31 cellular contexts compared by ENCODE assay signal in the genomic region with DNA sequence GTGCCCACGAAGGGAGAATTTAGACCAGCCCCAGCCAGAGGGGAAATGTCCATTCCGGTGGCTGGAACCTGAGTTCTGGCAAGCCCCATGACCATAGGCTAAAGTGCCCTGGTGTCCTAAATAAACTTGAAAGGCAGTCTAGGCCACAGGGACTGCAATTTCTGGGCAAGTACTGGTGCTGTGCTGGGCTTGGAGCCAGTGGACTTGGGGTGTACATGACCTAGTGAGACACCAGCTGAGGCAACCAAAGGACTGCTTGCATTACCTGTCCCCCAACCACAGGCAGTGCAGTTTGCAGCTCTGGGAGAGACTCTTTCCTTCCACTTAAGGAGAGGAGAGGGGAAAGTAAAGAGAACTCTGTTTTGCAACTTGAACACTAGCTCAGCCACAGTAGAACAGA.
"Had no signal": no experiment of that assay in that cellular context is flagged by ENCODE, and none has a peak within 500 bp of the region (broad histone marks: within the 10 kb centered on the region; RNA-seq: fewer than 3 reads in every experiment).

No MANE protein-coding gene starts in this region.

- H3K36me3 ChIP-seq: adrenal gland, brain microvascular endothelial cell, breast epithelium had no signal

- ATAC-seq: activated naive CD4-positive, alpha-beta T cell treated with anti-CD3 and anti-CD28 coated beads, Interleukin-2, amount 50 U/mL, for 72 hours; activated T-cell treated with anti-CD3 and anti-CD28 coated beads, Interleukin-2, amount 50 U/mL, for 4 hours; activated T-cell treated with anti-CD3 and anti-CD28 coated beads, Interleukin-2, amount 50 U/mL, for 72 hours; activated T-helper 17 cell treated with anti-CD3 and anti-CD28 coated beads, Interleukin-2, amount 50 U/mL, for 72 hours; body of pancreas had no signal

- H3K9me3 ChIP-seq: body of pancreas had no signal

- H3K27me3 ChIP-seq: adrenal gland, body of pancreas, brain microvascular endothelial cell, breast epithelium had no signal

- H3K27ac ChIP-seq: adrenal gland, body of pancreas, brain microvascular endothelial cell, breast epithelium, VCaP had no signal

- DNase-seq: activated B cell treated with CpG ODN at 0.5 μM for 24 hours; activated CD4-positive, alpha-beta memory T cell treated with anti-CD3 and anti-CD28 coated beads for 36 hours; activated CD4-positive, alpha-beta T cell treated with anti-CD3 and anti-CD28 coated beads for 4 hours; activated CD4-positive, alpha-beta T cell treated with anti-CD3 and anti-CD28 coated beads, Interleukin-2, amount 10 ng/mL, durations not matched to agents 24 days and 14 days; activated CD4-positive, alpha-beta T cell treated with anti-CD3 and anti-CD28 coated beads, Interleukin-2, amount 50 U/mL, for 1 hour; activated CD4-positive, alpha-beta T cell treated with anti-CD3 and anti-CD28 coated beads, Interleukin-2, amount 50 U/mL, for 4 hours; activated CD4-positive, CD25-positive, alpha-beta regulatory T cell treated with anti-CD3 and anti-CD28 coated beads, Interleukin-2, amount 50 U/mL, for 72 hours; activated CD8-positive, alpha-beta memory T cell treated with anti-CD3 and anti-CD28 coated beads, Interleukin-2, amount 50 U/mL, for 4 hours; activated gamma-delta T cell treated with Interleukin-2 at 50 U/mL for 16 hours; activated naive CD4-positive, alpha-beta T cell; activated naive CD4-positive, alpha-beta T cell treated with anti-CD3 and anti-CD28 coated beads for 36 hours; activated naive CD4-positive, alpha-beta T cell treated with anti-CD3 and anti-CD28 coated beads, Interleukin-2, amount 50 U/mL, for 16 hours; activated naive CD8-positive, alpha-beta T cell treated with anti-CD3 and anti-CD28 coated beads for 36 hours; activated T-cell treated with anti-CD3 and anti-CD28 coated beads for 4 hours; activated T-cell treated with anti-CD3 and anti-CD28 coated beads, Interleukin-2, amount 50 U/mL, for 1 hour; activated T-cell treated with anti-CD3 and anti-CD28 coated beads, Interleukin-2, amount 50 U/mL, for 4 hours; activated T-cell treated with anti-CD3 and anti-CD28 coated beads, Interleukin-2, amount 50 U/mL, for 72 hours; adrenal gland; amniotic stem cell; aorta; body of pancreas; brain microvascular endothelial cell; central memory CD4-positive, alpha-beta T cell; SW 1271; T-helper 1 cell; T-helper 2 cell; T-helper 9 cell had no signal

- H3K4me3 ChIP-seq: adrenal gland, body of pancreas, breast epithelium had no signal

- H3K4me1 ChIP-seq: body of pancreas had no signal
